In the genomic region with DNA sequence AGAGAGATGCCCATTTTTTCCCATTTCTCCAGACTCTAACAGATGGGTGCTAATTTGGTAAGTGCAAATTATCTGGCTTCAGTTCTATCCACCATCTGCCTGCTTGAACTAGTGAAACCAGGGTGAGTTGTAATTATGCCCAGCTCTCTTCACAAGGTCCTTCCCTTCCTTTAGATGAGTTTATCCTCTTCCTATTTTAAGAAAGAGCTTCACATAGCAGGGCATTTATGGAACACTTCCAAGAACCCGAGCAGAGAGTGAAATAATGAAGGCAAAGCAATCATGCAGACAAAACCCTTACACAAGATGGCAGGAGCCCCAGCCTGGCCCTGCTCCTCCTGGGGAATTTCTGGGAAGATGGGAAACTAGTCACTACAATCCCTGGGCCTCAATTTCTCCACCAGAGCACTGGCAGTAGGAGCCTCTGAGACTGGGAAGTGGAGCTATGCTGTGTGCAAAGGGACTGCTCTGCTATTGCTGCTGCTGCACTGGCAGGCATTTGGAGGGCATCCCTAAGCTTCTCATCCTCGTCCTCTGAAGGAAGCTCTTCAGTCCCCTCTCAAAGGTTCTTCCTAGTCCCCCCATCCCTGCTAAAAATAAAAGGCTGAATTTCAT, we compare ENCODE assay signal across 20 cellular contexts. TPM values are rescaled to one million over a fixed set of nuclear protein-coding genes. Genes with fewer than 3 reads are reported as not detected.
A peak's percentile ranks its signal among the peaks of the same experiment; 100 is the strongest.
DNase-seq lines count a peak whose midpoint lies in the region; ATAC-seq, FAIRE-seq and TF ChIP-seq lines count a peak whose summit lies in the region.
"Had no signal": no experiment of that assay in that cellular context is flagged by ENCODE, and none has a peak within 500 bp of the region (broad histone marks: within the 10 kb centered on the region; RNA-seq: fewer than 3 reads in every experiment).

No MANE protein-coding gene starts in this region.

- H3K9me3 ChIP-seq in heart left ventricle (no peaks in the 10 kb centered on the region), vagina (no peaks in the 10 kb centered on the region)
- H3K9me3 ChIP-seq: BLaER1 treated with 17β-estradiol and CSF1 and Interleukin-3, amounts not matched to agents 10 nM and 100 nM; HAP-1; SK-N-SH had no signal

- no peak for FAIRE-seq in D721Med (lab: Jason Lieb, UNC)
- FAIRE-seq: A204.1, GM19239 had no signal

- TF ChIP-seq CTCF in heart left ventricle (IDR thresholded peaks at IDR 0.05) = no peak
- no peak for TF ChIP-seq CTCF in vagina (IDR thresholded peaks at IDR 0.05)
- no peak for TF ChIP-seq CTCF in D721Med (IDR thresholded peaks at IDR 0.05; ENCODE audit: insufficient read depth, missing control alignments)

- H3K4me1 ChIP-seq in heart left ventricle (peaks cover 0 to 12% (median 3%) of the 10 kb centered on the region in 12 donors), vagina (peaks cover 6% of the 10 kb centered on the region)
- H3K4me1 ChIP-seq: HAP-1 had no signal

- H3K27me3 ChIP-seq in heart left ventricle (peaks cover 0 to 4% (median 0%) of the 10 kb centered on the region in 9 donors), vagina (no peaks in the 10 kb centered on the region)
- H3K27me3 ChIP-seq: BLaER1 treated with 17β-estradiol and CSF1 and Interleukin-3, amounts not matched to agents 10 nM and 100 nM had no signal

- intact Hi-C loops in Right ventricle myocardium superior (cut with DNase I) (no loop called here), cardiac septum (cut with DNase I) (no loop called here), heart left ventricle (cut with DNase I) (no loop called here), vagina (cut with DNase I) (no loop called here)

- peak; percentile 83 for ATAC-seq in Right ventricle myocardium superior (ENCODE audit: poor library complexity)
- peak; percentile 76 to 88 (median 81) for ATAC-seq in heart left ventricle
- ATAC-seq in GM18909 (IDR thresholded peaks at IDR 0.05; ENCODE audit: poor library complexity, unreplicated experiment) = no peak
- ATAC-seq: T-cell had no signal

- TF ChIP-seq POLR2A in heart left ventricle (IDR thresholded peaks at IDR 0.05) (no peak), vagina (IDR thresholded peaks at IDR 0.05) (no peak)

- H3K4me3 ChIP-seq in heart left ventricle = no peak overlapping the region
- no peak overlapping the region for H3K4me3 ChIP-seq in vagina
- H3K4me3 ChIP-seq: BLaER1 treated with 17β-estradiol and CSF1 and Interleukin-3, amounts not matched to agents 10 nM and 100 nM; HAP-1 had no signal

- H3K36me3 ChIP-seq in heart left ventricle = no peaks in the 10 kb centered on the region
- H3K36me3 ChIP-seq in vagina = no peaks in the 10 kb centered on the region
- H3K36me3 ChIP-seq: BLaER1 treated with 17β-estradiol and CSF1 and Interleukin-3, amounts not matched to agents 10 nM and 100 nM; HAP-1 had no signal

- WGBS in heart left ventricle, 4 donors = 29 to 49% (median 33%) methylated on average over 2 of the region's 2 CpGs

- H3K27ac ChIP-seq in heart left ventricle (peak overlapping the region in 5 of 12 donors; percentile 13 to 56 (median 43)), vagina (no peak overlapping the region)
- H3K27ac ChIP-seq: BLaER1 treated with 17β-estradiol and CSF1 and Interleukin-3, amounts not matched to agents 10 nM and 100 nM had no signal

- DNase-seq in Right ventricle myocardium superior (no peak), cardiac septum (ENCODE audit: low spot score) (no peak), NCI-H524 treated with DMSO at 0.1 percent for 48 hours (lab: John Stamatoyannopoulos, UW) (peak; percentile 77), heart left ventricle (peak in 1 of 5 donors; percentile 27), vagina (ENCODE audit: extremely low spot score in 2 of 2) (peak; percentile 47 to 52), D721Med (ENCODE audit: insufficient read length, low spot score) (no peak), DMS53 treated with DMSO at 0.1 percent for 48 hours (lab: John Stamatoyannopoulos, UW; ENCODE audit: unreplicated experiment) (no peak)
- DNase-seq: CD8-positive, alpha-beta memory T cell; DMS153; EL; NCI-H2029; NCI-H748 treated with DMSO at 0.1 percent for 48 hours; SK-N-SH; T-cell had no signal

RNA-seq across cellular contexts. Expression of a gene that starts 33.7 kb away (rescaled TPM):
- 17.3 TPM for total RNA-seq in Right ventricle myocardium superior
- total RNA-seq in cardiac septum = 12.8 TPM
- 10 to 100 TPM in 7 of 9 donors, 1 to 10 TPM in 2; 8.5 to 22.1 (median 10.9) TPM for total RNA-seq in heart left ventricle
- polyA plus RNA-seq in heart left ventricle = 1 to 10 TPM; 1.8 to 4.3 TPM
- total RNA-seq in vagina = 14.0 TPM
- total RNA-seq: LHCN-M2 had no signal

Comparison
In these comparisons a context has a peak if more than half of its experiments do, and no peak if none do; other contexts are left out.
1. DNase-seq: peak in NCI-H524 treated with DMSO at 0.1 percent for 48 hours (single experiment) and vagina (2 of 2); none in Right ventricle myocardium superior (single experiment), cardiac septum (single experiment), D721Med (single experiment) and DMS53 treated with DMSO at 0.1 percent for 48 hours (single experiment).